8 cellular contexts compared by ENCODE assay signal in genomic region chr2:222693837-222694236, GRCh38. TPM values are rescaled to one million over a fixed set of nuclear protein-coding genes. Genes with fewer than 3 reads are reported as not detected.
A peak's percentile ranks its signal among the peaks of the same experiment; 100 is the strongest.
DNase-seq lines count a peak whose midpoint lies in the region; ATAC-seq and TF ChIP-seq lines count a peak whose summit lies in the region.
"Had no signal": no experiment of that assay in that cellular context is flagged by ENCODE, and none has a peak within 500 bp of the region (broad histone marks: within the 10 kb centered on the region; RNA-seq: fewer than 3 reads in every experiment).

No MANE protein-coding gene starts in this region.

- in situ Hi-C loops in Panc1 (cut with HindIII; ENCODE audit: low pct_unique_long_range_greater_than_20kb, low sequenced_read_pairs): no loop called here

- ATAC-seq in GM18508 (IDR thresholded peaks at IDR 0.05; ENCODE audit: insufficient read depth, unreplicated experiment): peak; percentile 70
- ATAC-seq in HG02623 (IDR thresholded peaks at IDR 0.05; ENCODE audit: unreplicated experiment): peak; percentile 56
- no peak for ATAC-seq in Panc1
- ATAC-seq in left lung: peak; percentile 28

- DNase-seq in Panc1 (ENCODE audit: low read depth, low spot score) (no peak), left lung (no peak), coronary artery (ENCODE audit: low spot score) (no peak), GOT3 (lab: John Stamatoyannopoulos, UW) (no peak)
- DNase-seq in stimulated activated CD4-positive, alpha-beta T cell treated with anti-CD3 and anti-CD28 coated beads, Interleukin-1b, Interleukin-23, amount 100 ng/mL, for 48 hours: no peak

- H3K4me1 ChIP-seq in Panc1 (ENCODE audit: control insufficient read depth, insufficient read depth, low read length) (no peaks in the 10 kb centered on the region), left lung (peaks cover 4 to 12% of the 10 kb centered on the region in 2 donors)

- POLR2A ChIA-PET in Panc1 (lab: Charles Lee): no interaction called here

- no peaks in the 10 kb centered on the region for H3K36me3 ChIP-seq in Panc1 (ENCODE audit: control insufficient read depth, insufficient read depth, low read length)
- H3K36me3 ChIP-seq in left lung: no peaks in the 10 kb centered on the region

- H3K27ac ChIP-seq in Panc1 (ENCODE audit: low read length) (no peak overlapping the region), left lung (no peak overlapping the region), coronary artery (no peak overlapping the region)

- intact Hi-C loops in Panc1 (cut with micrococcal nuclease; ENCODE audit: unreplicated experiment) (loop anchor here (5.0 to 10.0 kb wide), 2 partner anchors 208 to 241 kb away; no protein-coding TSS in a partner anchor), left lung (cut with DNase I) (no loop called here)

- H3K4me3 ChIP-seq in Panc1 (ENCODE audit: low read depth in 2 of 2, low read length in 2 of 2) (no peak overlapping the region), left lung (no peak overlapping the region), coronary artery (no peak overlapping the region)

- TF ChIP-seq CTCF in Panc1 (IDR thresholded peaks at IDR 0.05) (peak; percentile 42; the same call in 1 of the 2 replicates), left lung (IDR thresholded peaks at IDR 0.05) (peak in 1 of 2 donors; percentile 9), coronary artery (IDR thresholded peaks at IDR 0.05) (no peak)

- CTCF ChIA-PET in Panc1 (lab: Charles Lee): interaction anchor here (0.7 kb wide), 1 partner anchor 47 kb away, joined by 5 read pairs; no protein-coding TSS in a partner anchor

- H3K27me3 ChIP-seq in Panc1 (ENCODE audit: control insufficient read depth, insufficient read depth, low read length) (no peaks in the 10 kb centered on the region), left lung (no peaks in the 10 kb centered on the region)

- H3K9me3 ChIP-seq in Panc1 (ENCODE audit: control insufficient read depth, insufficient read depth, low read depth, low read length): no peaks in the 10 kb centered on the region
- no peaks in the 10 kb centered on the region for H3K9me3 ChIP-seq in left lung

- BruUV-seq in Panc1 (replicated peaks; lab: Mats Ljungman, UMichigan): no TSS peak

RNA-seq across cellular contexts. Expression of gene MOGAT1, which starts 22.4 kb away (rescaled TPM):
- not detected for total RNA-seq in Panc1 (2021; ENCODE audit: unreplicated experiment)
- polyA plus RNA-seq in Panc1 (2012; ENCODE audit: insufficient read length): not detected
- under 1 TPM in 1 of 2 donors, not detected in 1; 0.26 TPM for total RNA-seq in left lung
- total RNA-seq: dermis microvascular lymphatic vessel endothelial cell had no signal

RNA-seq across cellular contexts. Expression of gene FARSB, which starts 37.9 kb away (rescaled TPM):
- total RNA-seq in Panc1 (2021; ENCODE audit: unreplicated experiment): 31.6 TPM
- 20.6 TPM for polyA plus RNA-seq in Panc1 (2012; ENCODE audit: insufficient read length)
- 10 to 100 TPM; 12.4 to 23.1 TPM for total RNA-seq in left lung
